In the genomic region with DNA sequence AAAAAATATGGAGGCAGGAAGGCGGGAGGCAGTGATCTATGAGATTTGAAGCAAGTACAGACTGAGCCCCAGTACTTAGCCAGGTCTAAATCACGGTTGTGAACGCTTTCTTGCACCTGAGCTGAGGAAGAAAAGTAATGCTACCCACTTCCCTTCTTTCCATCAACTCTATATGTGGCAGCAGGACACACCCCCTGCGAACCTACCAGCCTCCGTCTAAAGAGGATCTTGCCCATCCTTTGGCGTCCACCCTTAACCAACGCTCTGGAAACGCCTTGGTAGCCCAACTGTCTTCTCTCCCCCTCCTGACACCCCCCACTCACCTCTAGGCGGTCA, we compare ENCODE assay signal across 8 cellular contexts. TPM values are rescaled to one million over a fixed set of nuclear protein-coding genes. Genes with fewer than 3 reads are reported as not detected.
DNase-seq lines count a peak whose midpoint lies in the region; ATAC-seq and TF ChIP-seq lines count a peak whose summit lies in the region.

No MANE protein-coding gene starts in this region.

- 3 to 5% methylated on average over 9 of the region's 9 CpGs for WGBS in sigmoid colon, 2 donors

- H3K27ac ChIP-seq in ACC112 (ENCODE audit: low read depth, low read length) (peak overlapping the region; percentile 74; the same call in 1 of the 2 replicates), sigmoid colon (peak overlapping the region; percentile 87 to 94 (median 89))

- peak overlapping the region; percentile 98 for H3K4me3 Mint-ChIP-seq in T-helper 17 cell

- H2AFZ ChIP-seq in ACC112 (ENCODE audit: low read length, unreplicated experiment) = peak overlapping the region; percentile 66

- TF ChIP-seq CTCF in fibroblast of villous mesenchyme (IDR thresholded peaks at IDR 0.05; ENCODE audit: insufficient read depth, low read depth, low read length) (no peak), sigmoid colon (IDR thresholded peaks at IDR 0.05) (no peak)

- peak overlapping the region; percentile 91 for H3K27ac Mint-ChIP-seq in T-helper 17 cell

- H3K79me2 ChIP-seq in ACC112 (ENCODE audit: control insufficient read depth, insufficient read depth, low read length, unreplicated experiment) = peaks cover 44% of the 10 kb centered on the region

- H3K36me3 Mint-ChIP-seq in T-helper 17 cell (ENCODE audit: low read depth) = peaks cover 4% of the 10 kb centered on the region

- intact Hi-C loops in sigmoid colon (cut with DNase I) = loop anchor here (2.0 to 10.0 kb wide), 7 partner anchors 120 to 818 kb away; a partner anchor contains a TSS

- ATAC-seq in GM19035 (IDR thresholded peaks at IDR 0.05; ENCODE audit: unreplicated experiment) = peak; percentile 11
- ATAC-seq in HG03196 (IDR thresholded peaks at IDR 0.05; ENCODE audit: unreplicated experiment) = peak; percentile 17
- peak; percentile 1 for ATAC-seq in T-helper 17 cell
- no peak for ATAC-seq in HG02840 (IDR thresholded peaks at IDR 0.05; ENCODE audit: low FRiP score, unreplicated experiment)

- H3K4me3 ChIP-seq in ACC112 (ENCODE audit: low read depth, low read length) (peak overlapping the region; percentile 90), fibroblast of villous mesenchyme (ENCODE audit: low read depth, low read length) (peak overlapping the region; percentile 98), sigmoid colon (peak overlapping the region; percentile 58 to 89 (median 75))

- no peaks in the 10 kb centered on the region for H3K9me3 ChIP-seq in T-helper 17 cell (ENCODE audit: control insufficient read depth, low read length, poor library complexity, severe bottlenecking)
- H3K9me3 ChIP-seq in sigmoid colon = no peaks in the 10 kb centered on the region

- peaks cover 21% of the 10 kb centered on the region for H3K4me1 ChIP-seq in ACC112 (ENCODE audit: control insufficient read depth, insufficient read depth, low read length, unreplicated experiment)
- peaks cover 0 to 28% (median 18%) of the 10 kb centered on the region in 4 donors for H3K4me1 ChIP-seq in sigmoid colon

- TF ChIP-seq EP300 in sigmoid colon (IDR thresholded peaks at IDR 0.05) = no peak

- H3K4me1 Mint-ChIP-seq in T-helper 17 cell = peaks cover 29% of the 10 kb centered on the region

- DNase-seq in T-helper 17 cell (no peak), fibroblast of villous mesenchyme (ENCODE audit: low read depth) (peak; percentile 23), sigmoid colon (no peak), cerebellar cortex (ENCODE audit: low spot score) (no peak)

- H3K27me3 Mint-ChIP-seq in T-helper 17 cell = peaks cover 16% of the 10 kb centered on the region

- no peak for TF ChIP-seq POLR2A in sigmoid colon (IDR thresholded peaks at IDR 0.05)

- H3K36me3 ChIP-seq in ACC112 (ENCODE audit: insufficient read depth, low read length) = no peaks in the 10 kb centered on the region
- H3K36me3 ChIP-seq in sigmoid colon = no peaks in the 10 kb centered on the region

- H3K27me3 ChIP-seq in ACC112 (ENCODE audit: insufficient read depth, low read length) (no peaks in the 10 kb centered on the region), sigmoid colon (no peaks in the 10 kb centered on the region)

RNA-seq across cellular contexts. Expression of a gene that starts 0.5 kb away (rescaled TPM):
- total RNA-seq in T-helper 17 cell (10 to 100 TPM; 71.1 to 97.5 TPM), fibroblast of villous mesenchyme (220 and 234 TPM in 2 replicates), sigmoid colon (10 to 100 TPM; 13.0 to 20.7 (median 16.0) TPM)
- 100 to 1,000 TPM in 2 of 3 donors, 10 to 100 TPM in 1; 62.5 to 132 (median 131) TPM for polyA plus RNA-seq in sigmoid colon
